Comparison of ENCODE assay signal across 14 cellular contexts in the genomic region with DNA sequence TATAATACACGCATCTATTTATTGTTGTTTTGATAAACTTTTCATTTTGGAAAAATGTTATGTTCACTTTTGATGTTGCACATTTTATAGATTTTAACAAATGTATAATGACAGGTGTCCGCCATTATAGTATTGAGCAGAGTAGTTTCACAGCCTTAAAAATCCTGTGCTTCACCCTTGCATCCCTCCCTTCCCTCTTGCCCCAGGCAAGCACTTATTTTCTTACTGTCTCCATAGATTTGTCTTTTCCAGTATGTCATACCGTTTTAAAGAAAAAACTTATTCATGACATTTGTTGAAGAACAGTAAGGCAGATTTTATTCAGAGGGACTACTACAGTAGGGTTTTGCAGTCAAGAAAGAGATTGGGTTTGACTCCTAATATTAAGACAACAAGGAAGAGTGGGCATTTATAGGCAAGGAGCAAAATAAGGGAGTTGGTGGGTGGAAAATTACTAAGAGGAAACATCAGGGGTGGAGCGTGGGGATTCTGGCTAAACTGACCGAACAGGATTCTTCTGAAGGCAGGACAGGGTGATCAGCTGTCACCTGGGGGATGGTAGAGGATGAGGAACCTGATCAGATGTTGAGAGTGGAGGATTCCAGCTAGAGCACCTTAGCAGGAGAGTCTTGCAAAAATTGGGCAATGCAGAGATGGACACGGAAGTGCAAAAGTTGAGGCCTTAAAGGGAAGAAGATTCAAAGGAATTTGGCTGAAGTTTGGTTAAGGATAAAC.
A peak's percentile ranks its signal among the peaks of the same experiment; 100 is the strongest.
DNase-seq lines count a peak whose midpoint lies in the region; ATAC-seq, FAIRE-seq and TF ChIP-seq lines count a peak whose summit lies in the region.
"Had no signal": no experiment of that assay in that cellular context is flagged by ENCODE, and none has a peak within 500 bp of the region (broad histone marks: within the 10 kb centered on the region; RNA-seq: fewer than 3 reads in every experiment).

No MANE protein-coding gene starts in this region.

- FAIRE-seq in H1 (lab: Jason Lieb, UNC), result no peak
- FAIRE-seq: G401.6, K562 had no signal

- H3K9ac ChIP-seq in H1 (replicated peaks in 1 of 4; ENCODE audit: extremely low read depth in 1 of 4, low read depth in 3 of 4, low read length in 3 of 4) (no peak overlapping the region), neural progenitor cell (no peak overlapping the region)

- H3K18ac ChIP-seq in H1 (ENCODE audit: extremely low read depth, low read length), result no peak overlapping the region

- no peaks in the 10 kb centered on the region for H3K79me1 ChIP-seq in H1 (ENCODE audit: low read depth, low read length)

- no peak for TF ChIP-seq CTCF in LNCaP clone FGC (IDR thresholded peaks at IDR 0.05; ENCODE audit: control insufficient read depth, extremely low read depth, insufficient read depth)
- no peak for TF ChIP-seq CTCF in H1 (IDR thresholded peaks at IDR 0.05; ENCODE audit: control extremely low read depth in 1 of 3, insufficient read depth in 1 of 3, low read depth in 1 of 3, low read length in 3 of 3)
- TF ChIP-seq CTCF in neutrophil (IDR thresholded peaks at IDR 0.05), result no peak
- no peak for TF ChIP-seq CTCF in neural progenitor cell (IDR thresholded peaks at IDR 0.05)

- ATAC-seq in GM21737 (IDR thresholded peaks at IDR 0.05; ENCODE audit: unreplicated experiment) (no peak), GM21786 (IDR thresholded peaks at IDR 0.05; ENCODE audit: unreplicated experiment) (no peak)
- ATAC-seq: K562, Panc1 had no signal

- CTCF ChIA-PET in H1 (lab: Charles Lee; ENCODE audit: partially characterized antibody), result no interaction called here

- no peak overlapping the region for H4K5ac ChIP-seq in H1 (ENCODE audit: insufficient read length, low read depth, low read length)

- H2AFZ ChIP-seq in H1 (ENCODE audit: low read length) (no peak overlapping the region), neural progenitor cell (replicated peaks) (no peak overlapping the region)

- TF ChIP-seq POLR2A in H1 (IDR thresholded peaks at IDR 0.05; ENCODE audit: control extremely low read depth in 1 of 2, low read depth in 2 of 2, low read length in 2 of 2), result no peak

- no peak overlapping the region for H4K8ac ChIP-seq in H1 (ENCODE audit: extremely low read depth, insufficient read depth, low read length)

- peaks cover 12% of the 10 kb centered on the region for H3K4me1 Mint-ChIP-seq in neural progenitor cell

- no peak for TF ChIP-seq RAD21 in H1 (IDR thresholded peaks at IDR 0.05 in 1 of 2, conservative IDR thresholded peaks at IDR 0.05 in 1 of 2; ENCODE audit: low read depth in 2 of 2, low read length in 2 of 2)

- peak; percentile 70 for DNase-seq in DMS53 (lab: John Stamatoyannopoulos, UW)
- peak; percentile 60 for DNase-seq in LNCaP clone FGC (ENCODE audit: low read depth)
- DNase-seq in H1 (ENCODE audit: low read depth in 1 of 2, low spot score in 2 of 2), result no peak
- DNase-seq in neural progenitor cell (ENCODE audit: low spot score), result no peak
- DNase-seq: activated CD4-positive, alpha-beta T cell treated with anti-CD3 and anti-CD28 coated beads for 1 hour; activated effector memory CD4-positive, alpha-beta T cell treated with anti-CD3 and anti-CD28 coated beads, Interleukin-2, amount 50 U/mL, for 16 hours; NCI-H524 treated with DMSO at 0.1 percent for 48 hours; stimulated activated CD4-positive, alpha-beta T cell treated with anti-CD3 and anti-CD28 coated beads, Interleukin-2, amount 100 ng/mL, for 48 hours had no signal

- peaks cover 0 to 2% (median 0%) of the 10 kb centered on the region in 4 experiments; a peak in 3 of 8 replicates for H3K36me3 ChIP-seq in H1 (ENCODE audit: control insufficient read depth in 2 of 4, insufficient read depth in 4 of 4, low read length in 3 of 4)
- peaks cover 23% of the 10 kb centered on the region for H3K36me3 ChIP-seq in neutrophil
- no peaks in the 10 kb centered on the region for H3K36me3 ChIP-seq in neural progenitor cell

- H3K79me2 ChIP-seq in H1 (ENCODE audit: control insufficient read depth in 1 of 2, insufficient read depth in 2 of 2, low read length in 2 of 2) (peaks cover 0 to 37% of the 10 kb centered on the region in 2 experiments; a peak in 2 of 4 replicates), neural progenitor cell (ENCODE audit: low read depth) (peaks cover 50% of the 10 kb centered on the region)

- H2BK15ac ChIP-seq in H1 (ENCODE audit: low read length), result no peak overlapping the region

- no peak for TF ChIP-seq EP300 in H1 (IDR thresholded peaks at IDR 0.05; ENCODE audit: borderline replicate concordance in 1 of 2, low read depth in 2 of 2, low read length in 2 of 2)

- no peak overlapping the region for H4K91ac ChIP-seq in H1 (replicated peaks; ENCODE audit: insufficient read length, low read length)

- peaks cover 4% of the 10 kb centered on the region in 2 experiments for H4K20me1 ChIP-seq in H1 (replicated peaks in 1 of 2; ENCODE audit: control insufficient read depth in 1 of 2, insufficient read depth in 2 of 2, low read length in 2 of 2)
- peaks cover 18% of the 10 kb centered on the region for H4K20me1 ChIP-seq in neural progenitor cell (ENCODE audit: low read depth)

- no peaks in the 10 kb centered on the region for H3K27me3 ChIP-seq in H1 (replicated peaks in 1 of 4; ENCODE audit: control insufficient read depth in 3 of 4, extremely low read depth in 1 of 4, insufficient read depth in 3 of 4, low read length in 3 of 4)
- no peaks in the 10 kb centered on the region for H3K27me3 ChIP-seq in neutrophil
- H3K27me3 ChIP-seq in neural progenitor cell, result no peaks in the 10 kb centered on the region

- H3K9me3 ChIP-seq in H1 (ENCODE audit: insufficient read depth in 2 of 2, low read depth in 1 of 2, low read length in 1 of 2) (no peaks in the 10 kb centered on the region), neutrophil (no peaks in the 10 kb centered on the region), neural progenitor cell (ENCODE audit: low read depth) (no peaks in the 10 kb centered on the region)

- no peak overlapping the region for H3K4ac ChIP-seq in H1 (replicated peaks; ENCODE audit: insufficient read length, low read depth, low read length)

- H3K27me3 Mint-ChIP-seq in neural progenitor cell (ENCODE audit: insufficient read depth, low read depth), result peaks cover 2% of the 10 kb centered on the region

- no peak overlapping the region for H3K14ac ChIP-seq in H1 (ENCODE audit: insufficient read length)

- peaks cover 0 to 16% (median 6%) of the 10 kb centered on the region in 4 experiments; a peak in 3 of 7 replicates for H3K4me1 ChIP-seq in H1 (replicated peaks in 1 of 4; ENCODE audit: control insufficient read depth in 3 of 4, insufficient read depth in 4 of 4, low read length in 3 of 4)
- H3K4me1 ChIP-seq in neutrophil (ENCODE audit: control insufficient read depth in 1 of 2, insufficient read depth in 1 of 2, low read depth in 1 of 2, low read length in 1 of 2), result peaks cover 42 to 56% of the 10 kb centered on the region in 2 experiments
- H3K4me1 ChIP-seq in neural progenitor cell, result peaks cover 4% of the 10 kb centered on the region

- no peak overlapping the region for H2BK5ac ChIP-seq in H1 (ENCODE audit: low read depth, low read length)

- no peak overlapping the region for H2BK12ac ChIP-seq in H1 (ENCODE audit: low read depth, low read length)

- no peak overlapping the region for H2BK20ac ChIP-seq in H1 (ENCODE audit: low read length)

- peaks cover 3% of the 10 kb centered on the region for H3K9me3 Mint-ChIP-seq in neural progenitor cell

- H3K27ac ChIP-seq in H1 (ENCODE audit: low read depth, low read length) (no peak overlapping the region), neutrophil (peak overlapping the region; percentile 74), neural progenitor cell (no peak overlapping the region)

- H3K4me3 Mint-ChIP-seq in neural progenitor cell, result no peak overlapping the region

- H3F3A ChIP-seq in neural progenitor cell (ENCODE audit: low read depth), result no peaks in the 10 kb centered on the region

- no peak overlapping the region for H3K23ac ChIP-seq in H1 (ENCODE audit: insufficient read length)

- H2BK120ac ChIP-seq in H1 (replicated peaks; ENCODE audit: low read depth, low read length), result no peak overlapping the region

- no peak overlapping the region for H3K56ac ChIP-seq in H1 (replicated peaks; ENCODE audit: insufficient read length, low read depth, low read length)

- H2AK5ac ChIP-seq in H1 (ENCODE audit: low read depth, low read length), result no peak overlapping the region

- no peaks in the 10 kb centered on the region for H3K23me2 ChIP-seq in H1 (ENCODE audit: low read depth, low read length)

- H3K4me3 ChIP-seq in LNCaP clone FGC (ENCODE audit: low read depth, low read length), result no peak overlapping the region
- no peak overlapping the region for H3K4me3 ChIP-seq in H1 (ENCODE audit: extremely low read depth in 1 of 4, insufficient read depth in 2 of 4, low read depth in 3 of 4, low read length in 4 of 4)
- no peak overlapping the region for H3K4me3 ChIP-seq in neutrophil (ENCODE audit: low read depth in 1 of 2, low read length in 1 of 2)
- no peak overlapping the region for H3K4me3 ChIP-seq in neural progenitor cell

- WGBS in H1 (ENCODE audit: extremely low coverage in 1 of 2, insufficient coverage in 1 of 2, insufficient read length in 1 of 2, insufficient replicate concordance in 2 of 2, low coverage in 1 of 2, low lambda C conversion rate in 2 of 2, missing lambda C conversion rate in 1 of 2), 2 experiments, result 77% methylated on average over 6 of the region's 6 CpGs; no CpG with 5 or more reads in 1 of the 2 experiments

- POLR2A ChIA-PET in H1 (lab: Charles Lee; ENCODE audit: partially characterized antibody), result no interaction called here

- peak overlapping the region; percentile 29 to 45; a peak in 3 of 4 replicates for H3K4me2 ChIP-seq in H1 (ENCODE audit: insufficient read depth in 1 of 2, low read depth in 2 of 2, low read length in 2 of 2)
- no peak overlapping the region for H3K4me2 ChIP-seq in neural progenitor cell

- H3K27ac Mint-ChIP-seq in neural progenitor cell, result no peak overlapping the region

- peaks cover 23% of the 10 kb centered on the region for H3K36me3 Mint-ChIP-seq in neural progenitor cell

TF ChIP-seq in H1, 55 proteins besides CTCF, POLR2A, EP300 and RAD21:
- TF ChIP-seq SIN3A (conservative IDR thresholded peaks at IDR 0.05 in 1 of 2, IDR thresholded peaks at IDR 0.05 in 1 of 2; ENCODE audit: low read depth in 1 of 2, low read length in 2 of 2), result 0 out of 4 replicates have a peak, but pooled peaks of 1 of the 2 experiments have one; percentile 36
- TF ChIP-seq SP1 (IDR thresholded peaks at IDR 0.05; ENCODE audit: low read depth, low read length), result 0 out of 2 replicates have a peak, but pooled peaks have one; percentile 12
- TF ChIP-seq FOSL1 (IDR thresholded peaks at IDR 0.05; ENCODE audit: insufficient read depth, low read depth, low read length), result no peak
TF ChIP-seq in H1: peak in this region for 2.

Comparison
In these comparisons a context has a peak if more than half of its experiments do, and no peak if none do; other contexts are left out.
1. DNase-seq: peak in DMS53 (single experiment) and LNCaP clone FGC (single experiment); none in H1 (0 of 2) and neural progenitor cell (single experiment).